Comparison of ENCODE assay signal across 30 cellular contexts in the genomic region with DNA sequence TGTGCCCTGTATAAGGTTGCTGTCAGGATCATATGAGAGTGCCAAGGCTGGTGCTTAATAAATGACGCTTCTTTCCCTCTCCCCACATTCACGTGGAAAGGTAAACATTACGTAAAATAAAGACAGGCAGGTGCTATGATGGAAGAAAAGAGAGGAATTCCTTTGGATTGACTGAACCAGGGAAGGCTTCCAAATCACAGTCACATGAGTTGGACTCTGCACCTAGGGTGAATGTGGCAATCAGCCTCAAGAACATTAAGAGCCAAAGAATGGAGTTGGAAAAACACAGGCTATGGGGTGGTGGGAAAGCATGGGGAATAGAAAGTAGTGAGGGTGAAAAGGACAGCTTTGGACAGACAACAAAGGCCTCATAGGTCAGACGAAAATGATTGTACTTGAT.
DNase-seq lines count a peak whose midpoint lies in the region; ATAC-seq, FAIRE-seq and TF ChIP-seq lines count a peak whose summit lies in the region.
"Had no signal": no experiment of that assay in that cellular context is flagged by ENCODE, and none has a peak within 500 bp of the region (broad histone marks: within the 10 kb centered on the region; RNA-seq: fewer than 3 reads in every experiment).

No MANE protein-coding gene starts in this region.

- H3K27ac ChIP-seq in astrocyte (ENCODE audit: low read depth, low read length) = no peak overlapping the region
- H3K27ac ChIP-seq in esophagus muscularis mucosa (replicated peaks in 1 of 4) = no peak overlapping the region
- H3K27ac ChIP-seq in liver (ENCODE audit: low read depth in 1 of 2, low read length in 2 of 2) = no peak overlapping the region
- H3K27ac ChIP-seq: C4-2B, PC-9, SJSA1 had no signal

- POLR2A ChIA-PET in activated CD8-positive, alpha-beta T cell treated with anti-CD3 and anti-CD28 coated beads, Interleukin-2, amount 10 ng/mL, durations not matched to agents 7 days and 5 days (lab: Charles Lee) = no interaction called here

- no peaks in the 10 kb centered on the region for H3K36me3 Mint-ChIP-seq in astrocyte (ENCODE audit: low read depth, unreplicated experiment)
- no peaks in the 10 kb centered on the region for H3K36me3 Mint-ChIP-seq in activated CD8-positive, alpha-beta T cell treated with anti-CD3 and anti-CD28 coated beads, Interleukin-2, amount 10 ng/mL, durations not matched to agents 7 days and 5 days (ENCODE audit: low read depth)
- H3K36me3 Mint-ChIP-seq: CD8-positive, alpha-beta T cell had no signal

- TF ChIP-seq CTCF in astrocyte (IDR thresholded peaks at IDR 0.05; ENCODE audit: insufficient read depth, low read depth, low read length) = no peak
- TF ChIP-seq CTCF in esophagus muscularis mucosa (IDR thresholded peaks at IDR 0.05) = no peak
- TF ChIP-seq CTCF in liver (IDR thresholded peaks at IDR 0.05; ENCODE audit: low read depth, low read length, missing input control) = no peak

- peaks cover 37% of the 10 kb centered on the region for H3K4me1 Mint-ChIP-seq in astrocyte (ENCODE audit: low read depth, unreplicated experiment)
- no peaks in the 10 kb centered on the region for H3K4me1 Mint-ChIP-seq in activated CD8-positive, alpha-beta T cell treated with anti-CD3 and anti-CD28 coated beads, Interleukin-2, amount 10 ng/mL, durations not matched to agents 7 days and 5 days (ENCODE audit: low read depth)
- H3K4me1 Mint-ChIP-seq: B cell had no signal

- CTCF ChIA-PET in activated CD8-positive, alpha-beta T cell treated with anti-CD3 and anti-CD28 coated beads, Interleukin-2, amount 10 ng/mL, durations not matched to agents 7 days and 5 days (lab: Charles Lee) = interaction anchor here (0.6 kb wide), 1 partner anchor 933 kb away, joined by 3 read pairs; no protein-coding TSS in a partner anchor

- H3K27ac Mint-ChIP-seq in astrocyte (ENCODE audit: unreplicated experiment) = no peak overlapping the region
- no peak overlapping the region for H3K27ac Mint-ChIP-seq in activated CD8-positive, alpha-beta T cell treated with anti-CD3 and anti-CD28 coated beads, Interleukin-2, amount 10 ng/mL, durations not matched to agents 7 days and 5 days
- H3K27ac Mint-ChIP-seq: B cell; CD8-positive, alpha-beta T cell had no signal

- H3K9me3 ChIP-seq in astrocyte (ENCODE audit: insufficient read depth, low read depth, low read length) (no peaks in the 10 kb centered on the region), esophagus muscularis mucosa (no peaks in the 10 kb centered on the region), liver (ENCODE audit: control insufficient read depth in 4 of 4, low read length in 3 of 4) (no peaks in the 10 kb centered on the region)
- H3K9me3 ChIP-seq: Caco-2, MG63, SJSA1 had no signal

- H4K20me1 ChIP-seq in astrocyte (ENCODE audit: insufficient read depth, low read length) = no peaks in the 10 kb centered on the region

- no peak overlapping the region for H3K9ac ChIP-seq in astrocyte (ENCODE audit: low read length)
- no peak overlapping the region for H3K9ac ChIP-seq in liver (ENCODE audit: low read depth in 1 of 2, low read length in 2 of 2)

- no peak for TF ChIP-seq RAD21 in liver (IDR thresholded peaks at IDR 0.05)

- intact Hi-C loops in esophagus muscularis mucosa (cut with DNase I) = no loop called here

- H3K27me3 ChIP-seq in astrocyte (ENCODE audit: insufficient read depth, low read length) (peaks cover 22% of the 10 kb centered on the region), esophagus muscularis mucosa (peaks cover 0 to 13% (median 0%) of the 10 kb centered on the region in 4 donors), liver (ENCODE audit: control insufficient read depth in 4 of 4, insufficient read depth in 4 of 4, low read length in 3 of 4) (peaks cover 0 to 3% (median 0%) of the 10 kb centered on the region in 4 donors)
- H3K27me3 ChIP-seq: MG63, SJSA1 had no signal

- peaks cover 14% of the 10 kb centered on the region for H3K27me3 Mint-ChIP-seq in astrocyte (ENCODE audit: low read depth, unreplicated experiment)
- peaks cover 31% of the 10 kb centered on the region for H3K27me3 Mint-ChIP-seq in activated CD8-positive, alpha-beta T cell treated with anti-CD3 and anti-CD28 coated beads, Interleukin-2, amount 10 ng/mL, durations not matched to agents 7 days and 5 days (ENCODE audit: low read depth)
- H3K27me3 Mint-ChIP-seq: B cell had no signal

- H3K4me1 ChIP-seq in astrocyte (ENCODE audit: insufficient read depth, low read length) = peaks cover 17% of the 10 kb centered on the region
- H3K4me1 ChIP-seq in esophagus muscularis mucosa = no peaks in the 10 kb centered on the region
- H3K4me1 ChIP-seq in liver (ENCODE audit: control insufficient read depth in 4 of 4, insufficient read depth in 4 of 4, low read length in 3 of 4) = peaks cover 0 to 6% (median 1%) of the 10 kb centered on the region in 4 donors
- H3K4me1 ChIP-seq: Caco-2 had no signal

- no peaks in the 10 kb centered on the region for H3K36me3 ChIP-seq in astrocyte (ENCODE audit: insufficient read depth, low read length)
- H3K36me3 ChIP-seq in esophagus muscularis mucosa = no peaks in the 10 kb centered on the region
- H3K36me3 ChIP-seq in liver (ENCODE audit: control insufficient read depth in 4 of 4, insufficient read depth in 3 of 4, low read depth in 1 of 4, low read length in 3 of 4) = no peaks in the 10 kb centered on the region
- H3K36me3 ChIP-seq: MG63, SJSA1 had no signal

- no peaks in the 10 kb centered on the region for H3K9me3 Mint-ChIP-seq in astrocyte (ENCODE audit: unreplicated experiment)
- H3K9me3 Mint-ChIP-seq in activated CD8-positive, alpha-beta T cell treated with anti-CD3 and anti-CD28 coated beads, Interleukin-2, amount 10 ng/mL, durations not matched to agents 7 days and 5 days (ENCODE audit: insufficient read depth) = no peaks in the 10 kb centered on the region
- H3K9me3 Mint-ChIP-seq: CD8-positive, alpha-beta T cell had no signal

- H3K4me3 Mint-ChIP-seq in astrocyte (ENCODE audit: unreplicated experiment) = no peak overlapping the region
- no peak overlapping the region for H3K4me3 Mint-ChIP-seq in activated CD8-positive, alpha-beta T cell treated with anti-CD3 and anti-CD28 coated beads, Interleukin-2, amount 10 ng/mL, durations not matched to agents 7 days and 5 days
- H3K4me3 Mint-ChIP-seq: B cell; CD8-positive, alpha-beta T cell had no signal

- no peak for ATAC-seq in HG03095 (IDR thresholded peaks at IDR 0.05; ENCODE audit: unreplicated experiment)
- no peak for ATAC-seq in activated CD8-positive, alpha-beta T cell treated with anti-CD3 and anti-CD28 coated beads, Interleukin-2, amount 10 ng/mL, durations not matched to agents 7 days and 5 days
- ATAC-seq: CD8-positive, alpha-beta T cell had no signal

- no peak for FAIRE-seq in astrocyte (lab: Jason Lieb, UNC)
- FAIRE-seq: GM12891, GM19239, H1 had no signal

- TF ChIP-seq POLR2A in esophagus muscularis mucosa (IDR thresholded peaks at IDR 0.05; ENCODE audit: low read depth) = no peak

- no peak for TF ChIP-seq EP300 in esophagus muscularis mucosa (IDR thresholded peaks at IDR 0.05)

- no peak overlapping the region for H2AFZ ChIP-seq in astrocyte (ENCODE audit: low read depth, low read length)
- H2AFZ ChIP-seq: PC-9 had no signal

- no peaks in the 10 kb centered on the region for H3K79me2 ChIP-seq in astrocyte (ENCODE audit: insufficient read depth, low read length)

- DNase-seq in astrocyte (ENCODE audit: low read depth) = peak; percentile 58
- peak; percentile 62 for DNase-seq in esophagus muscularis mucosa (ENCODE audit: extremely low spot score)
- DNase-seq in activated CD8-positive, alpha-beta T cell treated with anti-CD3 and anti-CD28 coated beads, Interleukin-2, amount 10 ng/mL, durations not matched to agents 7 days and 5 days = no peak
- DNase-seq in stimulated activated naive CD4-positive, alpha-beta T cell (lab: John Stamatoyannopoulos, UW) = no peak
- DNase-seq in NCI-H1694 (lab: John Stamatoyannopoulos, UW) = no peak
- DNase-seq: CD8-positive, alpha-beta T cell; DMS 273 treated with DMSO at 0.1 percent for 48 hours; DMS79 treated with DMSO at 0.1 percent for 48 hours; GF-D8; HCEC 1CT; KBM-7; MG63; NCI-H1105 treated with DMSO at 0.1 percent for 48 hours; NCI-H146; NCI-H2029; NCI-H446; NCI-H526; NCI-H82; NK-92 treated with Interleukin-12 subunit alpha and Interleukin-12 subunit beta, amount 100 ng/mL, for 24 hours; PC-9; Right ventricle myocardium superior had no signal

- 73% methylated on average over 4 of the region's 4 CpGs for WGBS in esophagus muscularis mucosa
- 30% methylated on average over 4 of the region's 4 CpGs for whole genome bisulfite sequencing in liver

- H3K4me3 ChIP-seq in astrocyte (ENCODE audit: insufficient read depth, low read depth, low read length) (no peak overlapping the region), esophagus muscularis mucosa (no peak overlapping the region), liver (ENCODE audit: low read depth in 1 of 3, low read length in 3 of 3) (no peak overlapping the region)
- H3K4me3 ChIP-seq: MG63, PC-9, SJSA1 had no signal

- no peak overlapping the region for H3K4me2 ChIP-seq in astrocyte (ENCODE audit: low read length)
- H3K4me2 ChIP-seq: PC-9 had no signal

TF ChIP-seq in liver, 16 proteins besides CTCF, POLR2A, EP300 and RAD21:
- TF ChIP-seq SP1 (IDR thresholded peaks at IDR 0.05) (peak; percentile 33), JUND (IDR thresholded peaks at IDR 0.05) (peak; percentile 21 to 56), TAF1 (conservative IDR thresholded peaks at IDR 0.05) (no peak), GABPA (IDR thresholded peaks at IDR 0.05 in 1 of 2, conservative IDR thresholded peaks at IDR 0.05 in 1 of 2) (no peak), HNF4G (IDR thresholded peaks at IDR 0.05) (peak; percentile 23), RXRA (IDR thresholded peaks at IDR 0.05) (peak in 1 of 2 donors; percentile 46), FOXA2 (IDR thresholded peaks at IDR 0.05) (no peak), HNF4A (conservative IDR thresholded peaks at IDR 0.05) (peak; percentile 86 to 92)
- TF ChIP-seq, protein P1, sequence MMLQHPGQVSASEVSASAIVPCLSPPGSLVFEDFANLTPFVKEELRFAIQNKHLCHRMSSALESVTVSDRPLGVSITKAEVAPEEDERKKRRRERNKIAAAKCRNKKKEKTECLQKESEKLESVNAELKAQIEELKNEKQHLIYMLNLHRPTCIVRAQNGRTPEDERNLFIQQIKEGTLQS (IDR thresholded peaks at IDR 0.05) = no peak

Comparison
In these comparisons a context has a peak if more than half of its experiments do, and no peak if none do; other contexts are left out.
1. DNase-seq: peak in astrocyte (single experiment) and esophagus muscularis mucosa (single experiment); none in activated CD8-positive, alpha-beta T cell treated with anti-CD3 and anti-CD28 coated beads, Interleukin-2, amount 10 ng/mL, durations not matched to agents 7 days and 5 days (single experiment), stimulated activated naive CD4-positive, alpha-beta T cell (0 of 6) and NCI-H1694 (single experiment).